ENCODE assay signal across 20 cellular contexts in genomic region chr9:37311938-37312730, GRCh38.
A peak's percentile ranks its signal among the peaks of the same experiment; 100 is the strongest.
DNase-seq lines count a peak whose midpoint lies in the region; ATAC-seq and TF ChIP-seq lines count a peak whose summit lies in the region.
"Had no signal": no experiment of that assay in that cellular context is flagged by ENCODE, and none has a peak within 500 bp of the region (broad histone marks: within the 10 kb centered on the region; RNA-seq: fewer than 3 reads in every experiment).

No MANE protein-coding gene starts in this region.

- peak; percentile 86 for DNase-seq in ELR (ENCODE audit: low read depth)
- DNase-seq in RWPE2 (ENCODE audit: low spot score), result no peak
- DNase-seq in choroid plexus epithelial cell (ENCODE audit: low read depth), result peak; percentile 63
- peak; percentile 47 for DNase-seq in putamen (ENCODE audit: low spot score)
- no peak for DNase-seq in C1 segment of cervical spinal cord (lab: John Stamatoyannopoulos, UW)
- DNase-seq in COLO829 (ENCODE audit: low spot score), result no peak
- no peak for DNase-seq in omental fat pad (ENCODE audit: low spot score)
- DNase-seq: anterior cingulate cortex; DMS53; kidney glomerular epithelial cell; NCI-H2029 treated with DMSO at 0.1 percent for 48 hours; NCI-H526; nephron progenitor cell; stimulated activated CD4-positive, alpha-beta T cell treated with anti-CD3 and anti-CD28 coated beads, Interleukin-1b, Interleukin-23, amount 100 ng/mL, for 48 hours; substantia nigra had no signal

- no peak overlapping the region for H3K27ac ChIP-seq in RWPE2 (ENCODE audit: poor library complexity, severe bottlenecking)
- H3K27ac ChIP-seq: C4-2B, hepatocyte, right atrium auricular region had no signal

- H3K27me3 ChIP-seq in RWPE2 (ENCODE audit: insufficient read depth, poor library complexity, severe bottlenecking), result no peaks in the 10 kb centered on the region
- H3K27me3 ChIP-seq: hepatocyte, right atrium auricular region had no signal

- peak; percentile 53; the same call in 1 of the 3 replicates for ATAC-seq in RWPE2 (ENCODE audit: low read depth)
- ATAC-seq in omental fat pad (ENCODE audit: low FRiP score), result no peak
- no peak for ATAC-seq in GM19023 (IDR thresholded peaks at IDR 0.05; ENCODE audit: unreplicated experiment)
- ATAC-seq: esophagus mucosa had no signal

- H3K4me1 ChIP-seq in RWPE2 (ENCODE audit: insufficient read depth, poor library complexity, severe bottlenecking), result peaks cover 7% of the 10 kb centered on the region
- H3K4me1 ChIP-seq: right atrium auricular region had no signal

- H3K9me3 ChIP-seq in RWPE2 (ENCODE audit: severe bottlenecking), result no peaks in the 10 kb centered on the region
- H3K9me3 ChIP-seq: right atrium auricular region had no signal

- TF ChIP-seq CTCF in RWPE2 (IDR thresholded peaks at IDR 0.05; ENCODE audit: poor library complexity, severe bottlenecking) (no peak), choroid plexus epithelial cell (conservative IDR thresholded peaks at IDR 0.05; ENCODE audit: low read depth, low read length) (no peak), omental fat pad (IDR thresholded peaks at IDR 0.05) (no peak)

- no peak overlapping the region for H3K4me3 ChIP-seq in RWPE2 (ENCODE audit: severe bottlenecking)
- no peak overlapping the region for H3K4me3 ChIP-seq in choroid plexus epithelial cell (ENCODE audit: low read depth, low read length)
- H3K4me3 ChIP-seq: hepatocyte, right atrium auricular region had no signal

- H3K36me3 ChIP-seq in RWPE2 (ENCODE audit: low read depth), result peaks cover 25% of the 10 kb centered on the region
- H3K36me3 ChIP-seq: right atrium auricular region had no signal

Comparison
In these comparisons a context has a peak if more than half of its experiments do, and no peak if none do; other contexts are left out.
1. DNase-seq: peak in ELR (single experiment), choroid plexus epithelial cell (single experiment) and putamen (single experiment); none in RWPE2 (single experiment), C1 segment of cervical spinal cord (0 of 14), COLO829 (single experiment) and omental fat pad (single experiment).